16 cellular contexts compared by ENCODE assay signal in genomic region chr1:112678605-112679004, GRCh38. TPM values are rescaled to one million over a fixed set of nuclear protein-coding genes. Genes with fewer than 3 reads are reported as not detected.
DNase-seq lines count a peak whose midpoint lies in the region; ATAC-seq and TF ChIP-seq lines count a peak whose summit lies in the region.
"Had no signal": no experiment of that assay in that cellular context is flagged by ENCODE, and none has a peak within 500 bp of the region (broad histone marks: within the 10 kb centered on the region; RNA-seq: fewer than 3 reads in every experiment).

No MANE protein-coding gene starts in this region.

- H3K9me3 Mint-ChIP-seq in activated T-cell treated with anti-CD3 and anti-CD28 coated beads, Interleukin-2, amount 50 U/mL, for 24 hours, result no peaks in the 10 kb centered on the region
- H3K9me3 Mint-ChIP-seq in CD8-positive, alpha-beta T cell, result no peaks in the 10 kb centered on the region
- no peaks in the 10 kb centered on the region for H3K9me3 Mint-ChIP-seq in endothelial cell (ENCODE audit: unreplicated experiment)

- no peak for TF ChIP-seq CTCF in CD8-positive, alpha-beta T cell (IDR thresholded peaks at IDR 0.05)
- TF ChIP-seq CTCF in endothelial cell (IDR thresholded peaks at IDR 0.05; ENCODE audit: unreplicated experiment), result no peak

- H3K9me3 ChIP-seq in CD8-positive, alpha-beta T cell (ENCODE audit: low read length), result no peaks in the 10 kb centered on the region
- no peaks in the 10 kb centered on the region for H3K9me3 ChIP-seq in T-helper 17 cell (ENCODE audit: control insufficient read depth, low read length, poor library complexity, severe bottlenecking)
- H3K9me3 ChIP-seq: MG63 had no signal

- peaks cover 51% of the 10 kb centered on the region for H3K4me1 Mint-ChIP-seq in activated T-cell treated with anti-CD3 and anti-CD28 coated beads, Interleukin-2, amount 50 U/mL, for 24 hours (ENCODE audit: low read depth)
- H3K4me1 Mint-ChIP-seq in CD8-positive, alpha-beta T cell (ENCODE audit: low read depth), result peaks cover 48% of the 10 kb centered on the region
- H3K4me1 Mint-ChIP-seq in T-helper 17 cell (peaks cover 47% of the 10 kb centered on the region), endothelial cell (ENCODE audit: unreplicated experiment) (peaks cover 13% of the 10 kb centered on the region)

- CTCF ChIA-PET in CD8-positive, alpha-beta T cell (lab: Charles Lee), result no interaction called here

- H3K27ac Mint-ChIP-seq in activated T-cell treated with anti-CD3 and anti-CD28 coated beads, Interleukin-2, amount 50 U/mL, for 24 hours, result peak overlapping the region; percentile 4
- peak overlapping the region; percentile 38 for H3K27ac Mint-ChIP-seq in CD8-positive, alpha-beta T cell
- H3K27ac Mint-ChIP-seq in T-helper 17 cell (peak overlapping the region; percentile 12), endothelial cell (ENCODE audit: unreplicated experiment) (peak overlapping the region; percentile 32)

- no peak for ATAC-seq in CD8-positive, alpha-beta T cell
- ATAC-seq in T-helper 17 cell (no peak), HG03469 (IDR thresholded peaks at IDR 0.05; ENCODE audit: unreplicated experiment) (no peak)

- H3K27ac ChIP-seq in CD8-positive, alpha-beta T cell (ENCODE audit: low read depth, low read length), result no peak overlapping the region

- H3K4me1 ChIP-seq in CD8-positive, alpha-beta T cell (ENCODE audit: insufficient read depth, low read length), result peaks cover 22% of the 10 kb centered on the region

- intact Hi-C loops in CD8-positive, alpha-beta T cell (cut with DNase I, micrococcal nuclease), result no loop called here

- H3K36me3 Mint-ChIP-seq in activated T-cell treated with anti-CD3 and anti-CD28 coated beads, Interleukin-2, amount 50 U/mL, for 24 hours (ENCODE audit: low read depth), result peaks cover 26% of the 10 kb centered on the region
- H3K36me3 Mint-ChIP-seq in CD8-positive, alpha-beta T cell, result peaks cover 17% of the 10 kb centered on the region
- H3K36me3 Mint-ChIP-seq in T-helper 17 cell (ENCODE audit: low read depth) (peaks cover 4% of the 10 kb centered on the region), endothelial cell (ENCODE audit: low read depth, unreplicated experiment) (no peaks in the 10 kb centered on the region)

- no peaks in the 10 kb centered on the region for H3K36me3 ChIP-seq in CD8-positive, alpha-beta T cell (ENCODE audit: insufficient read depth, low read length)

- no peak overlapping the region for H3K4me3 Mint-ChIP-seq in activated T-cell treated with anti-CD3 and anti-CD28 coated beads, Interleukin-2, amount 50 U/mL, for 24 hours
- H3K4me3 Mint-ChIP-seq in CD8-positive, alpha-beta T cell, result no peak overlapping the region
- no peak overlapping the region for H3K4me3 Mint-ChIP-seq in T-helper 17 cell
- no peak overlapping the region for H3K4me3 Mint-ChIP-seq in endothelial cell (ENCODE audit: unreplicated experiment)

- H3K4me3 ChIP-seq in CD8-positive, alpha-beta T cell (ENCODE audit: low read depth, low read length), result no peak overlapping the region
- H3K4me3 ChIP-seq: MG63 had no signal

- H3K27me3 Mint-ChIP-seq in activated T-cell treated with anti-CD3 and anti-CD28 coated beads, Interleukin-2, amount 50 U/mL, for 24 hours, result no peaks in the 10 kb centered on the region
- H3K27me3 Mint-ChIP-seq in CD8-positive, alpha-beta T cell (ENCODE audit: low read depth), result no peaks in the 10 kb centered on the region
- no peaks in the 10 kb centered on the region for H3K27me3 Mint-ChIP-seq in T-helper 17 cell
- H3K27me3 Mint-ChIP-seq in endothelial cell (ENCODE audit: unreplicated experiment), result peaks cover 6% of the 10 kb centered on the region

- DNase-seq in activated T-cell treated with anti-CD3 and anti-CD28 coated beads, Interleukin-2, amount 50 U/mL, for 24 hours, result no peak
- DNase-seq in activated T-cell treated with anti-CD3 and anti-CD28 coated beads for 4 hours (no peak), T-helper 17 cell (no peak), endothelial cell (ENCODE audit: low spot score) (no peak), cerebellar cortex (ENCODE audit: low spot score) (no peak), GF-D8 (lab: John Stamatoyannopoulos, UW) (no peak)
- no peak for DNase-seq in CD8-positive, alpha-beta T cell
- DNase-seq: DMS53, KBM-7, MG63, NCI-H2029 treated with DMSO at 0.1 percent for 48 hours, NCI-H2227 treated with DMSO at 0.1 percent for 48 hours, NCI-H526 treated with DMSO at 0.1 percent for 48 hours, RPMI8226, SHP77 had no signal

- POLR2A ChIA-PET in CD8-positive, alpha-beta T cell (lab: Charles Lee), result no interaction called here

- no peaks in the 10 kb centered on the region for H3K27me3 ChIP-seq in CD8-positive, alpha-beta T cell (ENCODE audit: insufficient read depth, low read length)
- H3K27me3 ChIP-seq: MG63 had no signal

RNA-seq across cellular contexts. Expression of gene MOV10, which starts 4.1 kb away (rescaled TPM):
- total RNA-seq in CD8-positive, alpha-beta T cell, result 10 to 100 TPM; 92.4 to 94.7 TPM
- total RNA-seq in T-helper 17 cell (10 to 100 TPM; 72.5 to 72.7 TPM), endothelial cell (ENCODE audit: unreplicated experiment) (43.5 TPM)

RNA-seq across cellular contexts. Expression of gene RHOC, which starts 28.3 kb away (rescaled TPM):
- 1 to 10 TPM; 7.9 TPM for total RNA-seq in CD8-positive, alpha-beta T cell
- 10 to 100 TPM; 16.9 to 34.4 TPM for total RNA-seq in T-helper 17 cell
- 300 TPM for total RNA-seq in endothelial cell (ENCODE audit: unreplicated experiment)

RNA-seq across cellular contexts. Expression of gene PPM1J, which starts 36.5 kb away (rescaled TPM):
- under 1 TPM; 0.57 to 0.69 TPM for total RNA-seq in CD8-positive, alpha-beta T cell
- total RNA-seq in T-helper 17 cell (under 1 TPM; 0.20 to 0.42 TPM), endothelial cell (ENCODE audit: unreplicated experiment) (1.6 TPM)

RNA-seq across cellular contexts. Expression of gene CAPZA1, which starts 59.0 kb away (rescaled TPM):
- total RNA-seq in CD8-positive, alpha-beta T cell, result 100 to 1,000 TPM; 185 to 196 TPM
- total RNA-seq in T-helper 17 cell (100 to 1,000 TPM; 203 to 224 TPM), endothelial cell (ENCODE audit: unreplicated experiment) (137 TPM)

RNA-seq across cellular contexts. Expression of gene ST7L, which starts 59.7 kb away (rescaled TPM):
- total RNA-seq in CD8-positive, alpha-beta T cell, result 10 to 100 TPM; 23.0 to 25.7 TPM
- 10 to 100 TPM; 18.0 to 21.2 TPM for total RNA-seq in T-helper 17 cell
- 14.3 TPM for total RNA-seq in endothelial cell (ENCODE audit: unreplicated experiment)
